Comparison of ENCODE assay signal across 40 cellular contexts in genomic region chr3:191434036-191434435, GRCh38. TPM values are rescaled to one million over a fixed set of nuclear protein-coding genes. Genes with fewer than 3 reads are reported as not detected.
"Had no signal": no experiment of that assay in that cellular context is flagged by ENCODE, and none has a peak within 500 bp of the region (broad histone marks: within the 10 kb centered on the region; RNA-seq: fewer than 3 reads in every experiment).

No MANE protein-coding gene starts in this region.

- H3K27me3 Mint-ChIP-seq: activated CD4-positive, alpha-beta memory T cell treated with anti-CD3 and anti-CD28 coated beads for 36 hours; activated CD4-positive, alpha-beta T cell treated with anti-CD3 and anti-CD28 coated beads, Interleukin-2, amount 10 ng/mL, durations not matched to agents 24 days and 14 days; activated naive CD8-positive, alpha-beta T cell treated with anti-CD3 and anti-CD28 coated beads for 36 hours; activated T-helper 17 cell treated with anti-CD3 and anti-CD28 coated beads, Interleukin-2, amount 50 U/mL, for 72 hours had no signal

- H3K4me3 ChIP-seq: adrenal gland, body of pancreas, breast epithelium had no signal

- ATAC-seq: activated CD8-positive, alpha-beta T cell treated with anti-CD3 and anti-CD28 coated beads for 36 hours; activated naive CD4-positive, alpha-beta T cell treated with anti-CD3 and anti-CD28 coated beads, Interleukin-2, amount 50 U/mL, for 72 hours; activated T-cell treated with anti-CD3 and anti-CD28 coated beads, Interleukin-2, amount 50 U/mL, for 4 hours; activated T-cell treated with anti-CD3 and anti-CD28 coated beads, Interleukin-2, amount 50 U/mL, for 72 hours; activated T-helper 17 cell treated with anti-CD3 and anti-CD28 coated beads, Interleukin-2, amount 50 U/mL, for 72 hours; body of pancreas had no signal

- H3K9me3 ChIP-seq: adrenal gland, body of pancreas, breast epithelium had no signal

- H3K4me3 Mint-ChIP-seq: activated B cell treated with CpG ODN at 0.5 μM for 24 hours; activated CD4-positive, alpha-beta memory T cell treated with anti-CD3 and anti-CD28 coated beads for 36 hours; activated CD4-positive, alpha-beta T cell treated with anti-CD3 and anti-CD28 coated beads, Interleukin-2, amount 10 ng/mL, durations not matched to agents 24 days and 14 days; activated CD8-positive, alpha-beta T cell treated with anti-CD3 and anti-CD28 coated beads for 36 hours; activated naive CD4-positive, alpha-beta T cell treated with anti-CD3 and anti-CD28 coated beads for 36 hours; activated naive CD8-positive, alpha-beta T cell treated with anti-CD3 and anti-CD28 coated beads for 36 hours; activated T-cell treated with anti-CD3 and anti-CD28 coated beads, Interleukin-2, amount 50 U/mL, for 4 hours; activated T-cell treated with anti-CD3 and anti-CD28 coated beads, Interleukin-2, amount 50 U/mL, for 72 hours; activated T-helper 1 cell treated with anti-CD3 and anti-CD28 coated beads, Interleukin-12 subunit alpha, Interleukin-12 subunit beta, Interleukin-2, Interleukin-4 antibody, amounts not matched to agents 30 ng/mL and 10 ng/mL and 1 ng/mL, durations not matched to agents 14 hours and 24 hours and 36 hours; activated T-helper 17 cell treated with anti-CD3 and anti-CD28 coated beads, Interleukin-2, amount 50 U/mL, for 72 hours; T-helper 1 cell treated with Interleukin-12 subunit alpha and Interleukin-12 subunit beta and Interleukin-4 antibody, amounts not matched to agents 30 μg/mL and 1 μg/mL, for 36 hours; T-helper 2 cell treated with Interferon-gamma antibody and Interleukin-4, amounts not matched to agents 5 μg/mL and 100 μg/mL, for 36 hours had no signal

- FAIRE-seq: astrocyte, TTC549 had no signal

- H3K27me3 ChIP-seq: adrenal gland, body of pancreas, brain microvascular endothelial cell, breast epithelium had no signal

- H3K36me3 ChIP-seq: adrenal gland, brain microvascular endothelial cell, breast epithelium had no signal

- H3K36me3 Mint-ChIP-seq: activated CD4-positive, alpha-beta memory T cell treated with anti-CD3 and anti-CD28 coated beads for 36 hours; activated naive CD4-positive, alpha-beta T cell treated with anti-CD3 and anti-CD28 coated beads, Interleukin-2, amount 50 U/mL, for 72 hours; activated naive CD8-positive, alpha-beta T cell treated with anti-CD3 and anti-CD28 coated beads for 36 hours had no signal

- H3K4me1 ChIP-seq: adrenal gland, breast epithelium had no signal

- DNase-seq: activated B cell treated with CpG ODN at 0.5 μM for 24 hours; activated CD4-positive, alpha-beta memory T cell treated with anti-CD3 and anti-CD28 coated beads for 36 hours; activated CD4-positive, alpha-beta T cell treated with anti-CD3 and anti-CD28 coated beads for 4 hours; activated CD4-positive, alpha-beta T cell treated with anti-CD3 and anti-CD28 coated beads, Interleukin-2, amount 10 ng/mL, durations not matched to agents 24 days and 14 days; activated CD4-positive, alpha-beta T cell treated with anti-CD3 and anti-CD28 coated beads, Interleukin-2, amount 50 U/mL, for 1 hour; activated CD4-positive, alpha-beta T cell treated with anti-CD3 and anti-CD28 coated beads, Interleukin-2, amount 50 U/mL, for 4 hours; activated CD4-positive, CD25-positive, alpha-beta regulatory T cell treated with anti-CD3 and anti-CD28 coated beads, Interleukin-2, amount 50 U/mL, for 72 hours; activated CD8-positive, alpha-beta memory T cell treated with anti-CD3 and anti-CD28 coated beads, Interleukin-2, amount 50 U/mL, for 4 hours; activated CD8-positive, alpha-beta T cell treated with anti-CD3 and anti-CD28 coated beads for 36 hours; activated effector memory CD4-positive, alpha-beta T cell treated with anti-CD3 and anti-CD28 coated beads, Interleukin-2, amount 50 U/mL, for 16 hours; activated gamma-delta T cell treated with Interleukin-2 at 50 U/mL for 16 hours; activated naive CD4-positive, alpha-beta T cell; activated naive CD4-positive, alpha-beta T cell treated with anti-CD3 and anti-CD28 coated beads for 36 hours; activated naive CD4-positive, alpha-beta T cell treated with anti-CD3 and anti-CD28 coated beads, Interleukin-2, amount 50 U/mL, for 16 hours; activated naive CD8-positive, alpha-beta T cell treated with anti-CD3 and anti-CD28 coated beads for 36 hours; activated T-cell treated with anti-CD3 and anti-CD28 coated beads for 4 hours; activated T-cell treated with anti-CD3 and anti-CD28 coated beads, Interleukin-2, amount 50 U/mL, for 1 hour; activated T-cell treated with anti-CD3 and anti-CD28 coated beads, Interleukin-2, amount 50 U/mL, for 4 hours; activated T-cell treated with anti-CD3 and anti-CD28 coated beads, Interleukin-2, amount 50 U/mL, for 72 hours; adrenal gland; amniotic stem cell; aorta; body of pancreas; brain microvascular endothelial cell; central memory CD4-positive, alpha-beta T cell; T-helper 1 cell; T-helper 2 cell; T-helper 9 cell had no signal

- H3K9me3 Mint-ChIP-seq: activated CD4-positive, alpha-beta memory T cell treated with anti-CD3 and anti-CD28 coated beads for 36 hours; activated CD4-positive, alpha-beta T cell treated with anti-CD3 and anti-CD28 coated beads, Interleukin-2, amount 10 ng/mL, durations not matched to agents 24 days and 14 days; activated naive CD4-positive, alpha-beta T cell treated with anti-CD3 and anti-CD28 coated beads for 36 hours; activated naive CD8-positive, alpha-beta T cell treated with anti-CD3 and anti-CD28 coated beads for 36 hours; activated T-cell treated with anti-CD3 and anti-CD28 coated beads, Interleukin-2, amount 50 U/mL, for 4 hours; activated T-helper 1 cell treated with anti-CD3 and anti-CD28 coated beads, Interleukin-12 subunit alpha, Interleukin-12 subunit beta, Interleukin-2, Interleukin-4 antibody, amounts not matched to agents 30 ng/mL and 10 ng/mL and 1 ng/mL, durations not matched to agents 14 hours and 24 hours and 36 hours; activated T-helper 17 cell treated with anti-CD3 and anti-CD28 coated beads, Interleukin-2, amount 50 U/mL, for 72 hours; T-helper 1 cell treated with Interleukin-12 subunit alpha and Interleukin-12 subunit beta and Interleukin-4 antibody, amounts not matched to agents 30 μg/mL and 1 μg/mL, for 36 hours; T-helper 2 cell treated with Interferon-gamma antibody and Interleukin-4, amounts not matched to agents 5 μg/mL and 100 μg/mL, for 36 hours had no signal

- H3K27ac Mint-ChIP-seq: activated B cell treated with CpG ODN at 0.5 μM for 24 hours; activated CD4-positive, alpha-beta memory T cell treated with anti-CD3 and anti-CD28 coated beads for 36 hours; activated CD4-positive, alpha-beta T cell treated with anti-CD3 and anti-CD28 coated beads, Interleukin-2, amount 10 ng/mL, durations not matched to agents 24 days and 14 days; activated CD8-positive, alpha-beta T cell treated with anti-CD3 and anti-CD28 coated beads for 36 hours; activated naive CD4-positive, alpha-beta T cell treated with anti-CD3 and anti-CD28 coated beads for 36 hours; activated naive CD4-positive, alpha-beta T cell treated with anti-CD3 and anti-CD28 coated beads, Interleukin-2, amount 50 U/mL, for 72 hours; activated naive CD8-positive, alpha-beta T cell treated with anti-CD3 and anti-CD28 coated beads for 36 hours; activated T-cell treated with anti-CD3 and anti-CD28 coated beads, Interleukin-2, amount 50 U/mL, for 72 hours; activated T-helper 1 cell treated with anti-CD3 and anti-CD28 coated beads, Interleukin-12 subunit alpha, Interleukin-12 subunit beta, Interleukin-2, Interleukin-4 antibody, amounts not matched to agents 30 ng/mL and 10 ng/mL and 1 ng/mL, durations not matched to agents 14 hours and 24 hours and 36 hours; activated T-helper 17 cell treated with anti-CD3 and anti-CD28 coated beads, Interleukin-2, amount 50 U/mL, for 72 hours; T-helper 1 cell treated with Interleukin-12 subunit alpha and Interleukin-12 subunit beta and Interleukin-4 antibody, amounts not matched to agents 30 μg/mL and 1 μg/mL, for 36 hours; T-helper 2 cell treated with Interferon-gamma antibody and Interleukin-4, amounts not matched to agents 5 μg/mL and 100 μg/mL, for 36 hours had no signal

- H3K27ac ChIP-seq: adrenal gland, body of pancreas, brain microvascular endothelial cell, breast epithelium, VCaP had no signal

- H3K4me1 Mint-ChIP-seq: activated CD4-positive, alpha-beta T cell treated with anti-CD3 and anti-CD28 coated beads, Interleukin-2, amount 10 ng/mL, durations not matched to agents 24 days and 14 days; activated naive CD8-positive, alpha-beta T cell treated with anti-CD3 and anti-CD28 coated beads for 36 hours; activated T-helper 17 cell treated with anti-CD3 and anti-CD28 coated beads, Interleukin-2, amount 50 U/mL, for 72 hours had no signal

RNA-seq across cellular contexts. Expression of gene PYDC2, which starts 26.9 kb away (rescaled TPM):
- total RNA-seq: activated B cell treated with CpG ODN at 0.5 μM for 24 hours; activated CD4-positive, alpha-beta memory T cell treated with anti-CD3 and anti-CD28 coated beads for 36 hours; activated CD4-positive, alpha-beta T cell treated with anti-CD3 and anti-CD28 coated beads, Interleukin-2, amount 10 ng/mL, durations not matched to agents 24 days and 14 days; activated CD8-positive, alpha-beta memory T cell treated with anti-CD3 and anti-CD28 coated beads for 36 hours; activated CD8-positive, alpha-beta T cell treated with anti-CD3 and anti-CD28 coated beads for 36 hours; activated naive CD4-positive, alpha-beta T cell treated with anti-CD3 and anti-CD28 coated beads for 36 hours; activated naive CD4-positive, alpha-beta T cell treated with anti-CD3 and anti-CD28 coated beads, Interleukin-2, amount 50 U/mL, for 72 hours; activated naive CD8-positive, alpha-beta T cell treated with anti-CD3 and anti-CD28 coated beads for 36 hours; activated T-cell treated with anti-CD3 and anti-CD28 coated beads, Interleukin-2, amount 50 U/mL, for 4 hours; activated T-cell treated with anti-CD3 and anti-CD28 coated beads, Interleukin-2, amount 50 U/mL, for 72 hours; activated T-helper 1 cell treated with anti-CD3 and anti-CD28 coated beads, Interleukin-12 subunit alpha, Interleukin-12 subunit beta, Interleukin-2, Interleukin-4 antibody, amounts not matched to agents 30 ng/mL and 10 ng/mL and 1 ng/mL, durations not matched to agents 14 hours and 24 hours and 36 hours; activated T-helper 17 cell treated with anti-CD3 and anti-CD28 coated beads, Interleukin-2, amount 50 U/mL, for 72 hours; aorta; astrocyte; body of pancreas; breast epithelium; cardiac septum; cerebellum had no signal
- polyA plus RNA-seq: adrenal gland, aorta had no signal
